Comparison of ENCODE assay signal across 29 cellular contexts in the genomic region with DNA sequence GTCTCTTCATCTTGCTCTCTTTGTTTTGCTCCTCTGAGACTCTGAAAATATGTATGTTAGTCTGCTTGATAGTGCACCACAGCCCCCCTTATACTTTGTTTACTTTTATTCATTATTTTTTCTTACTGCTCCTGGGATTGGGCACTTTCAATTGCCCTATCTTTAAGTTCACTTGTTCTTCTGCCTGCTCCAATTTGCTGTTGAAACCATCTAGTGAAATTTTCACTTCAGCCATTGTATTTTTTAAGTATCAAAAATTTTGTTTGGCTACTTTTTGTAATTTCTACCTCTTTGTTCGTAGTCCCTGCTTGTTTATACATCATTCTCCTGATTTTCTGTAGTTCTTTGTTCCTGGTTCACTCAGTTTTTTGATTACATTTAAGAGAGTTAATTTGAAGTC.
"Had no signal": no experiment of that assay in that cellular context is flagged by ENCODE, and none has a peak within 500 bp of the region (broad histone marks: within the 10 kb centered on the region; RNA-seq: fewer than 3 reads in every experiment).

No MANE protein-coding gene starts in this region.

- H3K27ac Mint-ChIP-seq: dendritic cell treated with granulocyte-macrophage colony-stimulating factor and Interleukin-4, amounts not matched to agents 40 ng/mL and 50 ng/mL, for 4 days; effector memory CD8-positive, alpha-beta T cell; endodermal cell had no signal

- H3K27me3 Mint-ChIP-seq: dendritic cell treated with granulocyte-macrophage colony-stimulating factor and Interleukin-4, amounts not matched to agents 40 ng/mL and 50 ng/mL, for 4 days had no signal

- ATAC-seq: effector memory CD8-positive, alpha-beta T cell; esophagus mucosa; foreskin keratinocyte; gastrocnemius medialis; gastroesophageal sphincter; heart left ventricle; heart right ventricle had no signal

- H3K27ac ChIP-seq: colonic mucosa, coronary artery, dorsolateral prefrontal cortex, epithelial cell of prostate, esophagus muscularis mucosa, esophagus squamous epithelium, foreskin keratinocyte, gastrocnemius medialis, gastroesophageal sphincter, heart left ventricle, heart right ventricle had no signal

- DNase-seq: colonic mucosa; cortex of kidney; dermis blood vessel endothelial cell; dorsolateral prefrontal cortex; effector CD4-positive, alpha-beta T cell; effector CD8-positive, alpha-beta T cell; effector memory CD4-positive, alpha-beta T cell; effector memory CD8-positive, alpha-beta T cell; endodermal cell; erythroblast; esophagus squamous epithelium; foreskin fibroblast; foreskin keratinocyte; foreskin melanocyte; gastrocnemius medialis; glutamatergic neuron; head of caudate nucleus; heart left ventricle; heart right ventricle had no signal

- H3K27me3 ChIP-seq: colonic mucosa, dorsolateral prefrontal cortex, esophagus muscularis mucosa, esophagus squamous epithelium, foreskin keratinocyte, gastrocnemius medialis, gastroesophageal sphincter, heart left ventricle, heart right ventricle had no signal

- H3K4me1 Mint-ChIP-seq: endodermal cell had no signal

- H3K9me3 ChIP-seq: colonic mucosa, esophagus squamous epithelium had no signal

- H3K4me3 ChIP-seq: colonic mucosa, coronary artery, dorsolateral prefrontal cortex, esophagus muscularis mucosa, esophagus squamous epithelium, gastrocnemius medialis, gastroesophageal sphincter, heart left ventricle, heart right ventricle had no signal

- H3K9me3 Mint-ChIP-seq: endodermal cell had no signal

- H3K4me3 Mint-ChIP-seq: dendritic cell treated with granulocyte-macrophage colony-stimulating factor and Interleukin-4, amounts not matched to agents 40 ng/mL and 50 ng/mL, for 4 days; effector memory CD8-positive, alpha-beta T cell; endodermal cell had no signal

- H3K36me3 ChIP-seq: colonic mucosa, esophagus muscularis mucosa, esophagus squamous epithelium, gastrocnemius medialis, gastroesophageal sphincter, heart left ventricle, heart right ventricle had no signal

- FAIRE-seq: colon, endometrium, endothelial cell of umbilical vein, frontal cortex had no signal

- H3K4me1 ChIP-seq: colonic mucosa, esophagus muscularis mucosa, esophagus squamous epithelium, foreskin keratinocyte, gastroesophageal sphincter, heart left ventricle, heart right ventricle had no signal
